Comparison of ENCODE assay signal across 8 cellular contexts in the genomic region with DNA sequence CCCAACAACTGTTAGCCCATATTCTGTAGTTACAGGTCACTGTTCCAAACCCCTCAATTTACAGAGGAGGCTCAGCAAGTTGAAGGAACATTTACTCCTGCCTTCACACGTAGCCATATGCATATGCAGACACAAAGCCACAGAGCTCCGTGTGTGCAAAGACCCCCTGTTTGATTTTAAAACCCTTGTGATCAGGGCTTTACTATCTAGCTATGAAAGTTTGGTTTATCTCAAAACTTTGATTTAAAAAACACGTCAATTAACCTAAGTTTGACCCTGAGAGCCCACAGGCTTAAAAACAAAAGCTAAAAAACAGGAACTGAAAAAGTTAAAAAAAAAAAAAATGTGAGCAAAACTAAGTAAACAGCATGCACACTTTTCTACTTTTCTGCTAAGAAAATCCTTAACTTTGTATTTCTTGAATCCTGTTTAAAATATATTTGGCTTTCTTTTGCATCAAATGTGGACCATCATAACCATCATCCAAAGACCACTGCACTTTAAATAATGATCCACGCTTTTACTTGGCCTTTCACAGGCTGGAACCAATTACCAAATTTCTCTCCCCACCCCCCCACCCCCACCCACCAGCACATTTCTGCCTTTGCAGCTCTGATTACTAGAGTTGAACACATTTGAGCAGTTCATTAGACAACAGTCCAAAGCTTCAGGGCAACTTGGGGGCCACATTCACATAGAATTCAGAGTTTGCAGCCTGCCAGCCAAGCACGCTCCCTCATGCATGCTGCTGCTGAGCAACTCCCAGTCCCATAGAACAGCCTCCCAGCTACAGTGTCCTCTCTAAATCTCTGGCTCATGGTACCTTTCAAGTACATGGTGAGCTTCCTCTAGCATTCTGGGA.
DNase-seq lines count a peak whose midpoint lies in the region; ATAC-seq and TF ChIP-seq lines count a peak whose summit lies in the region.

No MANE protein-coding gene starts in this region.

- H3K4me3 Mint-ChIP-seq in activated CD4-positive, alpha-beta T cell treated with anti-CD3 and anti-CD28 coated beads, Interleukin-2, amount 10 ng/mL, durations not matched to agents 7 days and 5 days = no peak overlapping the region
- H3K4me3 Mint-ChIP-seq in activated T-cell treated with anti-CD3 and anti-CD28 coated beads, Interleukin-2, amount 50 U/mL, for 24 hours = no peak overlapping the region

- no peak for TF ChIP-seq CTCF in thyroid gland (IDR thresholded peaks at IDR 0.05)

- 73 to 83% methylated on average over 5 of the region's 5 CpGs for WGBS in thyroid gland, 2 donors

- peak; percentile 19 for DNase-seq in activated CD4-positive, alpha-beta T cell treated with anti-CD3 and anti-CD28 coated beads, Interleukin-2, amount 10 ng/mL, durations not matched to agents 7 days and 5 days
- no peak for DNase-seq in activated CD4-positive, alpha-beta T cell treated with anti-CD3 and anti-CD28 coated beads, Interleukin-2, amount 50 U/mL, for 48 hours
- DNase-seq in NOMO-1 treated with dmso at 0.1 percent for 144 hours (lab: John Stamatoyannopoulos, UW; ENCODE audit: unreplicated experiment) (peak; percentile 53), thyroid gland (peak; percentile 39 to 40), NCI-H187 (lab: John Stamatoyannopoulos, UW) (no peak), HuH-7 (ENCODE audit: low spot score) (no peak)
- no peak for DNase-seq in activated T-cell treated with anti-CD3 and anti-CD28 coated beads, Interleukin-2, amount 50 U/mL, for 24 hours

- H3K36me3 ChIP-seq in thyroid gland = no peaks in the 10 kb centered on the region

- peaks cover 25% of the 10 kb centered on the region for H3K36me3 Mint-ChIP-seq in activated CD4-positive, alpha-beta T cell treated with anti-CD3 and anti-CD28 coated beads, Interleukin-2, amount 10 ng/mL, durations not matched to agents 7 days and 5 days (ENCODE audit: low read depth)
- H3K36me3 Mint-ChIP-seq in activated T-cell treated with anti-CD3 and anti-CD28 coated beads, Interleukin-2, amount 50 U/mL, for 24 hours (ENCODE audit: low read depth) = no peaks in the 10 kb centered on the region

- H3K27me3 ChIP-seq in thyroid gland = no peaks in the 10 kb centered on the region

- intact Hi-C loops in thyroid gland (cut with DNase I) = no loop called here

- H3K4me3 ChIP-seq in thyroid gland (replicated peaks in 1 of 3) = no peak overlapping the region

- H3K27ac Mint-ChIP-seq in activated CD4-positive, alpha-beta T cell treated with anti-CD3 and anti-CD28 coated beads, Interleukin-2, amount 10 ng/mL, durations not matched to agents 7 days and 5 days = peak overlapping the region; percentile 83
- no peak overlapping the region for H3K27ac Mint-ChIP-seq in activated T-cell treated with anti-CD3 and anti-CD28 coated beads, Interleukin-2, amount 50 U/mL, for 24 hours

- ATAC-seq in HG02852 (IDR thresholded peaks at IDR 0.05; ENCODE audit: unreplicated experiment) = peak; percentile 68

- H3K27me3 Mint-ChIP-seq in activated CD4-positive, alpha-beta T cell treated with anti-CD3 and anti-CD28 coated beads, Interleukin-2, amount 10 ng/mL, durations not matched to agents 7 days and 5 days = no peaks in the 10 kb centered on the region
- no peaks in the 10 kb centered on the region for H3K27me3 Mint-ChIP-seq in activated T-cell treated with anti-CD3 and anti-CD28 coated beads, Interleukin-2, amount 50 U/mL, for 24 hours

- peaks cover 10% of the 10 kb centered on the region for H3K9me3 Mint-ChIP-seq in activated CD4-positive, alpha-beta T cell treated with anti-CD3 and anti-CD28 coated beads, Interleukin-2, amount 10 ng/mL, durations not matched to agents 7 days and 5 days
- H3K9me3 Mint-ChIP-seq in activated T-cell treated with anti-CD3 and anti-CD28 coated beads, Interleukin-2, amount 50 U/mL, for 24 hours = no peaks in the 10 kb centered on the region

- TF ChIP-seq POLR2A in thyroid gland (IDR thresholded peaks at IDR 0.05) = no peak

- CTCF ChIA-PET in activated CD4-positive, alpha-beta T cell treated with anti-CD3 and anti-CD28 coated beads, Interleukin-2, amount 10 ng/mL, durations not matched to agents 7 days and 5 days (lab: Charles Lee) = interaction anchor here (0.6 to 1.7 kb wide), 3 partner anchors 10 to 587 kb away, joined by 3 to 5 read pairs (median 4); no protein-coding TSS in a partner anchor

- H3K4me1 Mint-ChIP-seq in activated CD4-positive, alpha-beta T cell treated with anti-CD3 and anti-CD28 coated beads, Interleukin-2, amount 10 ng/mL, durations not matched to agents 7 days and 5 days = peaks cover 78% of the 10 kb centered on the region
- peaks cover 68% of the 10 kb centered on the region for H3K4me1 Mint-ChIP-seq in activated T-cell treated with anti-CD3 and anti-CD28 coated beads, Interleukin-2, amount 50 U/mL, for 24 hours (ENCODE audit: low read depth)

- H3K9me3 ChIP-seq in thyroid gland = no peaks in the 10 kb centered on the region

- peaks cover 11 to 22% of the 10 kb centered on the region in 2 donors for H3K4me1 ChIP-seq in thyroid gland

- H3K27ac ChIP-seq in thyroid gland = no peak overlapping the region

- POLR2A ChIA-PET in activated CD4-positive, alpha-beta T cell treated with anti-CD3 and anti-CD28 coated beads, Interleukin-2, amount 10 ng/mL, durations not matched to agents 7 days and 5 days (lab: Charles Lee) = interaction anchor here (0.7 kb wide), 1 partner anchor 10 kb away, joined by 5 read pairs; no protein-coding TSS in a partner anchor

Comparison
In these comparisons a context has a peak if more than half of its experiments do, and no peak if none do; other contexts are left out.
1. DNase-seq: peak in activated CD4-positive, alpha-beta T cell treated with anti-CD3 and anti-CD28 coated beads, Interleukin-2, amount 10 ng/mL, durations not matched to agents 7 days and 5 days (single experiment), NOMO-1 treated with dmso at 0.1 percent for 144 hours (single experiment) and thyroid gland (2 of 2); none in activated CD4-positive, alpha-beta T cell treated with anti-CD3 and anti-CD28 coated beads, Interleukin-2, amount 50 U/mL, for 48 hours (0 of 2), activated T-cell treated with anti-CD3 and anti-CD28 coated beads, Interleukin-2, amount 50 U/mL, for 24 hours (single experiment), NCI-H187 (0 of 2) and HuH-7 (single experiment).